8 cellular contexts compared by ENCODE assay signal in genomic region chr3:31533169-31533870, GRCh38. TPM values are rescaled to one million over a fixed set of nuclear protein-coding genes. Genes with fewer than 3 reads are reported as not detected.
DNase-seq lines count a peak whose midpoint lies in the region; ATAC-seq and TF ChIP-seq lines count a peak whose summit lies in the region.

No MANE protein-coding gene starts in this region.

- H3K4me3 ChIP-seq in DND-41 (ENCODE audit: low read depth in 1 of 2, low read length in 2 of 2) (peak overlapping the region; percentile 61 to 68), mononuclear cell (ENCODE audit: low read length) (peak overlapping the region; percentile 92)

- H3K79me2 ChIP-seq in DND-41 (ENCODE audit: insufficient read depth, low read length), result peaks cover 82% of the 10 kb centered on the region

- H3K36me3 Mint-ChIP-seq in activated CD8-positive, alpha-beta T cell treated with anti-CD3 and anti-CD28 coated beads for 36 hours (ENCODE audit: low read depth), result peaks cover 20% of the 10 kb centered on the region
- H3K36me3 Mint-ChIP-seq in effector memory CD8-positive, alpha-beta T cell (ENCODE audit: insufficient read depth), result peaks cover 25% of the 10 kb centered on the region

- H3K4me2 ChIP-seq in DND-41 (ENCODE audit: insufficient read depth, low read length), result peak overlapping the region; percentile 78

- H3K4me3 Mint-ChIP-seq in activated CD8-positive, alpha-beta T cell treated with anti-CD3 and anti-CD28 coated beads for 36 hours, result no peak overlapping the region
- peak overlapping the region; percentile 94 to 99 for H3K4me3 Mint-ChIP-seq in effector memory CD8-positive, alpha-beta T cell

- H4K20me1 ChIP-seq in DND-41 (ENCODE audit: insufficient read depth, low read length), result peaks cover 45% of the 10 kb centered on the region

- H3K9me3 Mint-ChIP-seq in activated CD8-positive, alpha-beta T cell treated with anti-CD3 and anti-CD28 coated beads for 36 hours, result no peaks in the 10 kb centered on the region
- no peaks in the 10 kb centered on the region for H3K9me3 Mint-ChIP-seq in effector memory CD8-positive, alpha-beta T cell

- DNase-seq in DND-41, result peak; percentile 67
- DNase-seq in activated CD8-positive, alpha-beta T cell treated with anti-CD3 and anti-CD28 coated beads for 36 hours, result peak; percentile 74
- DNase-seq in effector memory CD8-positive, alpha-beta T cell, result peak; percentile 44 to 54 (median 52)
- peak; percentile 39 for DNase-seq in stimulated activated CD8-positive, alpha-beta memory T cell treated with anti-CD3 and anti-CD28 coated beads, Interleukin-4, amount 100 ng/mL, for 24 hours (ENCODE audit: low read depth)
- DNase-seq in NCI-H774 (lab: John Stamatoyannopoulos, UW), result no peak

- peak overlapping the region; percentile 59; the same call in 1 of the 2 replicates for H2AFZ ChIP-seq in DND-41 (ENCODE audit: low read depth, low read length)

- CTCF ChIA-PET in activated CD8-positive, alpha-beta T cell treated with anti-CD3 and anti-CD28 coated beads for 36 hours (lab: Charles Lee), result interaction anchor here (0.6 to 2.8 kb wide), 8 partner anchors 11 to 764 kb away, joined by 3 to 13 read pairs (median 6); no protein-coding TSS in a partner anchor

- intact Hi-C loops in activated CD8-positive, alpha-beta T cell treated with anti-CD3 and anti-CD28 coated beads for 36 hours (cut with micrococcal nuclease), result loop anchor here (10.0 kb wide), 2 partner anchors 231 to 319 kb away; no protein-coding TSS in a partner anchor

- peak overlapping the region; percentile 93 for H3K27ac Mint-ChIP-seq in activated CD8-positive, alpha-beta T cell treated with anti-CD3 and anti-CD28 coated beads for 36 hours
- H3K27ac Mint-ChIP-seq in effector memory CD8-positive, alpha-beta T cell, result peak overlapping the region; percentile 96 to 98

- H3K27me3 Mint-ChIP-seq in activated CD8-positive, alpha-beta T cell treated with anti-CD3 and anti-CD28 coated beads for 36 hours, result no peaks in the 10 kb centered on the region
- no peaks in the 10 kb centered on the region for H3K27me3 Mint-ChIP-seq in effector memory CD8-positive, alpha-beta T cell

- peak overlapping the region; percentile 94 for H3K9ac ChIP-seq in DND-41 (ENCODE audit: low read depth, low read length)

- H3K4me1 Mint-ChIP-seq in activated CD8-positive, alpha-beta T cell treated with anti-CD3 and anti-CD28 coated beads for 36 hours (ENCODE audit: low read depth), result peaks cover 25% of the 10 kb centered on the region
- peaks cover 25 to 36% of the 10 kb centered on the region in 2 donors for H3K4me1 Mint-ChIP-seq in effector memory CD8-positive, alpha-beta T cell (ENCODE audit: low read depth in 2 of 2)

- H3K4me1 ChIP-seq in DND-41 (ENCODE audit: insufficient read depth, low read length), result peaks cover 46% of the 10 kb centered on the region
- peaks cover 40% of the 10 kb centered on the region for H3K4me1 ChIP-seq in mononuclear cell (ENCODE audit: insufficient read depth, low read length)

- no peaks in the 10 kb centered on the region for H3K9me3 ChIP-seq in DND-41 (ENCODE audit: insufficient read depth, low read length, severe bottlenecking)
- no peaks in the 10 kb centered on the region for H3K9me3 ChIP-seq in mononuclear cell (ENCODE audit: low read depth, low read length)

- TF ChIP-seq CTCF in DND-41 (IDR thresholded peaks at IDR 0.05; ENCODE audit: borderline replicate concordance, extremely low read depth, low read length, poor library complexity, severe bottlenecking) (peak; percentile 19), LNCAP (IDR thresholded peaks at IDR 0.05) (peak; percentile 35; the same call in 1 of the 2 replicates)
- TF ChIP-seq CTCF in activated CD8-positive, alpha-beta T cell treated with anti-CD3 and anti-CD28 coated beads for 36 hours (IDR thresholded peaks at IDR 0.05), result no peak

- H3K27ac ChIP-seq in DND-41 (ENCODE audit: low read length), result peak overlapping the region; percentile 96

- H3K27me3 ChIP-seq in DND-41 (ENCODE audit: insufficient read depth, low read length, poor library complexity), result no peaks in the 10 kb centered on the region
- H3K27me3 ChIP-seq in mononuclear cell (ENCODE audit: insufficient read depth, low read length), result no peaks in the 10 kb centered on the region

- POLR2A ChIA-PET in activated CD8-positive, alpha-beta T cell treated with anti-CD3 and anti-CD28 coated beads for 36 hours (lab: Charles Lee), result interaction anchor here (0.6 to 3.6 kb wide), 24 partner anchors 12 to 878 kb away, joined by 3 to 27 read pairs (median 4); no protein-coding TSS in a partner anchor

- ATAC-seq in DND-41 (ENCODE audit: insufficient read depth, low read depth), result no peak; the same call in 2 of the 3 replicates
- ATAC-seq in GM21576 (IDR thresholded peaks at IDR 0.05; ENCODE audit: unreplicated experiment), result peak; percentile 3
- ATAC-seq in activated CD8-positive, alpha-beta T cell treated with anti-CD3 and anti-CD28 coated beads for 36 hours, result peak; percentile 0
- ATAC-seq in effector memory CD8-positive, alpha-beta T cell (replicated peaks), result peak; percentile 2

- H3K36me3 ChIP-seq in DND-41 (ENCODE audit: insufficient read depth, low read length), result peaks cover 31% of the 10 kb centered on the region

RNA-seq across cellular contexts. Expression of gene STT3B, which starts 0.6 kb away (rescaled TPM):
- total RNA-seq in activated CD8-positive, alpha-beta T cell treated with anti-CD3 and anti-CD28 coated beads for 36 hours, result 100 to 1,000 TPM in 1 of 2 experiments, 10 to 100 TPM in 1; 92.8 to 103 TPM
- total RNA-seq in mononuclear cell, result 169 TPM
